Comparison of ENCODE assay signal across 20 cellular contexts in the genomic region with DNA sequence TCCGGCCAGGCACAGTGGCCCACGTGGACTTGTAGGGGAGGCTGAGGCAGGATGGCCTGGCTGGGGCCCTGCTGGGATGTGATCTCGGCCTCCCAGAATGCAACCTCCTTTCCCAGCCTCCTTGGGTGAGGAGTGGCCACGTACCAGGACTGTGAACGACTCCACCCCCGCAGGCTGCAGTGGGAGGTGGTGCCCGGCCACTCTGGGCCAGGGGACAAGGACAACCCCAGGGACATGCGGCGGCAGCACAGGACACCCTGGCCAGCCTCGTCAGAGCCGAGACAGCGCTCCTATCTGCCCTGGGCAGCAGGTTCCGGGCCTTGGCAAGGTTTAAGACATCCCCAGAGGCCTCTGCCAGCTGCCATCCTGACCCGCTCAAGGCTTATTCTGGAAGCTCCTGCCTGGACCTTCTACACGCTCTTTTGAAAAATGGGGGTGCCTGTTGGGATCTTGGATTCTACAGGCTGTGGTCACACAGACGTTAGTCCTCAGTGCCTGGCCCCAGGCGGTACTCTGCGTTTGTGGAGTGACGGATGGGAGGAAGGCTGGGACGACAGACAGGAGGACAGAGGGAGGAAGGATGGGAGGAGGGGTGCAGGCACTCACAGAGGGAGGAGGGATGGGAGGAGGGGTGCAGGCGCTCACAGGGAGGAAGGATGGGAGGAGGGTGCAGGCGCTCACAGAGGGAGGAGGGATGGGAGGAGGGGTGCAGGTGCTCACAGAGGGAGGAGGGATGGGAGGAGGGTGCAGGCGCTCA. TPM values are rescaled to one million over a fixed set of nuclear protein-coding genes. Genes with fewer than 3 reads are reported as not detected.
DNase-seq lines count a peak whose midpoint lies in the region; ATAC-seq and TF ChIP-seq lines count a peak whose summit lies in the region.
"Had no signal": no experiment of that assay in that cellular context is flagged by ENCODE, and none has a peak within 500 bp of the region (broad histone marks: within the 10 kb centered on the region; RNA-seq: fewer than 3 reads in every experiment).

No MANE protein-coding gene starts in this region.

- H3K14ac ChIP-seq in neuronal stem cell (ENCODE audit: low read length) = no peak overlapping the region

- no peak overlapping the region for H3K18ac ChIP-seq in neuronal stem cell (ENCODE audit: low read length)

- H2BK5ac ChIP-seq in neuronal stem cell (ENCODE audit: low read length) = no peak overlapping the region

- ATAC-seq in HG03196 (IDR thresholded peaks at IDR 0.05; ENCODE audit: unreplicated experiment) = no peak
- ATAC-seq: CD8-positive, alpha-beta T cell; HCT116 had no signal

- H3K4me1 ChIP-seq in neuronal stem cell (ENCODE audit: control insufficient read depth in 2 of 2, insufficient read depth in 1 of 2, low read depth in 1 of 2, low read length in 2 of 2) = no peaks in the 10 kb centered on the region

- POLR2A ChIA-PET in RWPE1 (lab: Yijun Ruan, JAX; ENCODE audit: low non-redundant PET) = no interaction called here

- no peak overlapping the region for H2AK5ac ChIP-seq in neuronal stem cell (ENCODE audit: low read depth, low read length)

- H2BK12ac ChIP-seq in neuronal stem cell (ENCODE audit: low read length) = no peak overlapping the region

- H3K27ac Mint-ChIP-seq in osteocyte (ENCODE audit: unreplicated experiment) = no peak overlapping the region
- H3K27ac Mint-ChIP-seq: B cell; CD8-positive, alpha-beta T cell had no signal

- TF ChIP-seq CTCF in RWPE1 (conservative IDR thresholded peaks at IDR 0.05; ENCODE audit: low read depth) = no peak
- no peak for TF ChIP-seq CTCF in osteocyte (IDR thresholded peaks at IDR 0.05)

- H3K27me3 ChIP-seq in neuronal stem cell (ENCODE audit: control insufficient read depth in 3 of 3, insufficient read depth in 3 of 3, low read depth in 1 of 3, low read length in 3 of 3) = no peaks in the 10 kb centered on the region
- H3K27me3 ChIP-seq: BLaER1 treated with 17β-estradiol and CSF1 and Interleukin-3, amounts not matched to agents 10 nM and 100 nM had no signal

- H2BK120ac ChIP-seq in neuronal stem cell (ENCODE audit: low read depth, low read length) = no peak overlapping the region

- 0 out of 2 replicates have a peak overlapping the region, but pooled peaks have one; percentile 16 for H3K27ac ChIP-seq in RWPE1
- no peak overlapping the region for H3K27ac ChIP-seq in neuronal stem cell (replicated peaks; ENCODE audit: low read length)
- H3K27ac ChIP-seq: BLaER1 treated with 17β-estradiol and CSF1 and Interleukin-3, amounts not matched to agents 10 nM and 100 nM; HL-60 had no signal

- no peak overlapping the region for H3K4me3 ChIP-seq in neuronal stem cell (ENCODE audit: low read length in 2 of 2)
- H3K4me3 ChIP-seq: BLaER1 treated with 17β-estradiol and CSF1 and Interleukin-3, amounts not matched to agents 10 nM and 100 nM had no signal

- peaks cover 15 to 37% of the 10 kb centered on the region in 2 donors for H3K36me3 ChIP-seq in neuronal stem cell (replicated peaks in 1 of 2; ENCODE audit: control insufficient read depth in 2 of 2, insufficient read depth in 2 of 2, low read length in 2 of 2)

- H3K9ac ChIP-seq in neuronal stem cell (ENCODE audit: low read depth, low read length, poor library complexity) = no peak overlapping the region
- H3K9ac ChIP-seq: BLaER1 treated with 17β-estradiol and CSF1 and Interleukin-3, amounts not matched to agents 10 nM and 100 nM had no signal

- H4K91ac ChIP-seq in neuronal stem cell (ENCODE audit: low read depth, low read length, poor library complexity) = no peak overlapping the region

- no peak overlapping the region for H4K8ac ChIP-seq in neuronal stem cell (ENCODE audit: low read depth, low read length)

- no peak overlapping the region for H2BK15ac ChIP-seq in neuronal stem cell (ENCODE audit: low read length)

- no peak overlapping the region for H3K4ac ChIP-seq in neuronal stem cell (ENCODE audit: low read length)

- DNase-seq in NCI-H2171 treated with DMSO at 0.1 percent for 48 hours (lab: John Stamatoyannopoulos, UW) (peak; percentile 2), NCI-H2171 (lab: John Stamatoyannopoulos, UW) (no peak), LHCN-M2 (ENCODE audit: low read depth) (peak; percentile 18), RWPE1 (ENCODE audit: low spot score) (no peak), neuronal stem cell (ENCODE audit: low spot score) (no peak), osteocyte (ENCODE audit: extremely low spot score, unreplicated experiment) (no peak), AG20443 (ENCODE audit: low spot score) (no peak)
- DNase-seq: 8988T; Calu3; CD8-positive, alpha-beta T cell; GDM1; GOT3; H7; KG1 had no signal

- H3K36me3 Mint-ChIP-seq in osteocyte (ENCODE audit: unreplicated experiment) = peaks cover 8% of the 10 kb centered on the region

- H3K9me3 Mint-ChIP-seq in osteocyte (ENCODE audit: unreplicated experiment) = no peaks in the 10 kb centered on the region
- H3K9me3 Mint-ChIP-seq: CD8-positive, alpha-beta T cell; IgD-negative memory B cell had no signal

- H3K4me2 ChIP-seq in neuronal stem cell (ENCODE audit: insufficient read depth, low read length, poor library complexity, severe bottlenecking) = no peak overlapping the region
- H3K4me2 ChIP-seq: BLaER1 treated with 17β-estradiol and CSF1 and Interleukin-3, amounts not matched to agents 10 nM and 100 nM had no signal

- H3K23ac ChIP-seq in neuronal stem cell (ENCODE audit: low read depth, low read length, poor library complexity) = peak overlapping the region; percentile 67

- H3K27me3 Mint-ChIP-seq in osteocyte (ENCODE audit: unreplicated experiment) = no peaks in the 10 kb centered on the region
- H3K27me3 Mint-ChIP-seq: B cell, IgD-negative memory B cell had no signal

- no peak overlapping the region for H2AFZ ChIP-seq in neuronal stem cell (ENCODE audit: low read length)

- peaks cover 6% of the 10 kb centered on the region for H3K79me1 ChIP-seq in neuronal stem cell (ENCODE audit: low read depth, low read length)

- WGBS in neuronal stem cell (ENCODE audit: extremely low coverage in 2 of 2, insufficient read length in 2 of 2, insufficient replicate concordance in 1 of 2), 2 donors = no CpG with 5 or more reads among the region's 23 CpGs

- no peak overlapping the region for H3K4me3 Mint-ChIP-seq in osteocyte (ENCODE audit: unreplicated experiment)
- H3K4me3 Mint-ChIP-seq: B cell; CD8-positive, alpha-beta T cell; IgD-negative memory B cell had no signal

- H3K4me1 Mint-ChIP-seq in osteocyte (ENCODE audit: unreplicated experiment) = no peaks in the 10 kb centered on the region
- H3K4me1 Mint-ChIP-seq: B cell, IgD-negative memory B cell had no signal

- CTCF ChIA-PET in RWPE1 (lab: Yijun Ruan, JAX) = no interaction called here

- H3K9me3 ChIP-seq in neuronal stem cell (replicated peaks in 1 of 2; ENCODE audit: control insufficient read depth in 2 of 2, insufficient read depth in 1 of 2, low read depth in 1 of 2, low read length in 2 of 2) = no peaks in the 10 kb centered on the region
- H3K9me3 ChIP-seq: BLaER1 treated with 17β-estradiol and CSF1 and Interleukin-3, amounts not matched to agents 10 nM and 100 nM had no signal

RNA-seq across cellular contexts. Expression of gene CACTIN, which starts 19.9 kb away (rescaled TPM):
- total RNA-seq in LHCN-M2 (2014; rRNA removed) (32.3 and 35.8 TPM in 2 replicates), osteocyte (24.7 and 26.6 TPM in 2 replicates)
- 19.3 TPM for polyA plus RNA-seq in LHCN-M2 (2012)
- polyA plus RNA-seq in neuronal stem cell (2013, experiment 1 of 2) = 23.9 TPM
- polyA plus RNA-seq in neuronal stem cell (2013, experiment 2 of 2) = 25.3 TPM

RNA-seq across cellular contexts. Expression of gene TBXA2R, which starts 39.8 kb away (rescaled TPM):
- total RNA-seq in LHCN-M2 (2014; rRNA removed) (0.57 and 0.64 TPM in 2 replicates), osteocyte (0.30 TPM in 1 of 2 replicates, not detected in the other)
- 1.7 TPM for polyA plus RNA-seq in LHCN-M2 (2012)
- polyA plus RNA-seq in neuronal stem cell (2013, experiment 1 of 2) = 0.11 TPM
- polyA plus RNA-seq in neuronal stem cell (2013, experiment 2 of 2) = 0.12 TPM

RNA-seq across cellular contexts. Expression of gene PIP5K1C, which starts 53.8 kb away (rescaled TPM):
- total RNA-seq in LHCN-M2 (2014; rRNA removed) (26.4 and 29.0 TPM in 2 replicates), osteocyte (73.0 and 75.7 TPM in 2 replicates)
- 25.1 TPM for polyA plus RNA-seq in LHCN-M2 (2012)
- 25.4 TPM for polyA plus RNA-seq in neuronal stem cell (2013, experiment 1 of 2)
- 24.7 TPM for polyA plus RNA-seq in neuronal stem cell (2013, experiment 2 of 2)

Comparison
In these comparisons a context has a peak if more than half of its experiments do, and no peak if none do; other contexts are left out.
1. DNase-seq: peak in NCI-H2171 treated with DMSO at 0.1 percent for 48 hours (single experiment) and LHCN-M2 (single experiment); none in NCI-H2171 (single experiment), RWPE1 (single experiment), neuronal stem cell (single experiment), osteocyte (single experiment) and AG20443 (single experiment).